1 cellular context compared by ENCODE assay signal in the genomic region with DNA sequence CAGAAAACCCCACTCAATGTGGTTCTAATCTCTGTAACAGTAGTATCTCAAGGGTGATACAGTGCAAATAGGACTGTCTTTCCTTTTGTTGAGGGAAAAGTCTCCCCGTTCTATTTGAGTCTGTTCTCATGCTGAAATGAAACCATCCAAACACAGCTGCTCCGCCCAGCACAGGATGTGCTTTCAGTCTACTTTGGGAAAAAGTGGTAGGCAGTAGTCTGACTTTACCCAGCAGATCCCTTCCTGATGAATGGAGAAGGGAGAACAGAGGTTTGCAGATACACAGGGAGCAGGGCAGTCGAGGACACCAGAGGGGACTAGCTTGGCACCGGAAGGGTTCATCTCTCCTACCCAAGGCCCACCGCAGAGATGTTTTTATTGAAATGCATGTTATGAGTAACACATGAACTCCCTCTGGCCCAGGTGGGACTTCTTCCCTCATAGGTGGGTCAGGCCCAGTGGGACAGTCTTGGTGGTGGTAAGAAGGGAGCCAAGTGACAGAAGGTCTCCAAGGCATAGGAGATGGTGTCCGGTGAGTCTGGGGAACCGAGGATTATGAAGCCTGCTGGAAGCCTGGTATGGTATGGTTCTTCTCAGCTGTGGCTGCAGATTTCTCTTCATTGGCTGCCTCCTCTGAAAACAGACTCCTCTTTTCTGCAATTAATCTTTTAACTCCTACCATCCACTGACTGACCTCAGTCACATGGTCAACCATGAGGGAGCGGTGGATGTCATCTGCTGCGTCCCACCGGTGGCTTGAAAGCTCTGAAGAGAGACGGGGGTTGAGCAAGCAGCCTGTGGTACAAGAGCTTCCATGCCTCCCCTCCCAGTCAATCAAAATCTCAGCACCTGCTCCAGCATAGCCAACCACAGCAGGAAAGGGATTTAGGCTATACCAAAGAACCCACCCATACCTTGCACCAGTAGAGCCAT.
TF ChIP-seq lines count a peak whose summit lies in the region.

No MANE protein-coding gene starts in this region.

TF ChIP-seq in K562, 482 proteins besides CTCF, POLR2A, EP300 and RAD21:
- TF ChIP-seq RBBP5 (IDR thresholded peaks at IDR 0.05; ENCODE audit: borderline replicate concordance, insufficient read depth, low read length, poor library complexity, severe bottlenecking), result no peak
- TF ChIP-seq PML (IDR thresholded peaks at IDR 0.05; ENCODE audit: low read length), result 0 out of 2 replicates have a peak, but pooled peaks have one; percentile 5
- 0 out of 2 replicates have a peak, but pooled peaks have one; percentile 30 for TF ChIP-seq RBFOX2 (IDR thresholded peaks at IDR 0.05; ENCODE audit: low read depth, low read length)
- TF ChIP-seq PKNOX1 (IDR thresholded peaks at IDR 0.05), result 0 out of 2 replicates have a peak, but pooled peaks have one; percentile 8
- no peak for TF ChIP-seq PRDM10 (IDR thresholded peaks at IDR 0.05; ENCODE audit: partially characterized antibody)
